ENCODE assay signal across 8 cellular contexts in the genomic region with DNA sequence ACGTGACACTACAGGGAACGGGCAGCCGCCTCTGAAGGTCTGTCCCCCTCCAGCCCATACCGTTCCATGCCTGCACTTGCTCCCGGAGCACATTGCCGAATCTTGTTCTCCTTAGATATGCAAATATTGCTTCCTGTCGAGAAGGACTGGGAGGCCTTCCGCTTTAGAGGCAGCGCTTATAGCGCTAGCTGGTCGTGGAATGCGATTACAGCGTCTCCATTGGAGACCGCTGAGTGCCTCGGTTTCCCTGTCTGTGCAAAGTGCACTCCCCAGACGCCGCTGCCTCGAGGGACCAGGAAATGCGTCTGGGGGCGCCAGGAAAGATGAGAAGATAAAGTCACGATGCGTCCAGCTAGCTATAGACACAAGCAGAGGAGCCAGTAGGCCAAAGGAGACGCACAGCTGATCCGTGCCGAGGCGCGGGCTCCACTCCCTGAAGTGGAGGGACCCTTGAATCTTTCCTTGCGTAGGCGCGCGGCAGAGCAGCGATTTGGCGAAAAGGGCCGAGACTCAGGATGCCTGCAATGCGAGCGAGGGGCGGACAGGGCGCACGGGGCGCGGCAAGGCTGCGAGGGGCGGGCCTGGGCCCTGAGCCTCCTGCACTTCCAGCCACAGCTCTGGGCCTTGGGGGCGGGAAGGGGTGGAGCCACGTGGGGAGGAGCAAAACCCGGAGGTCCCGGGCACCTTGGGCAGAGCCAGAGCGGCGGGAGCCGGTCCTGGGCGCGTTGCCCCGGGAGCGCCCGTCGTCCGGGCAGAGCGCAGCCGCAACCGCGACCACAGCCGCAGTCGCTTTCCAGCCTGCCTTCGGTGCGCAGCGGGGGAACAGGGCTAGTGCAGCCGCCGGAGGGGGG. TPM values are rescaled to one million over a fixed set of nuclear protein-coding genes. Genes with fewer than 3 reads are reported as not detected.
A peak's percentile ranks its signal among the peaks of the same experiment; 100 is the strongest.
DNase-seq lines count a peak whose midpoint lies in the region; ATAC-seq and TF ChIP-seq lines count a peak whose summit lies in the region.

A gene (plus strand): TSS at position 692 of the 851 bp plus-strand sequence. CDS start 261 bp downstream, outside the sequence.

- peaks cover 0 to 79% (median 9%) of the 10 kb centered on the region in 4 donors for H3K27me3 ChIP-seq in esophagus squamous epithelium
- peaks cover 0 to 10% of the 10 kb centered on the region in 2 donors for H3K27me3 ChIP-seq in naive thymus-derived CD4-positive, alpha-beta T cell (ENCODE audit: control insufficient read depth in 2 of 2, insufficient read depth in 2 of 2, low read length in 2 of 2)

- TF ChIP-seq POLR2A in esophagus squamous epithelium (IDR thresholded peaks at IDR 0.05) = peak in 3 of 4 donors; percentile 83 to 93 (median 85)

- peaks cover 17 to 74% (median 28%) of the 10 kb centered on the region in 3 donors for H3K4me1 ChIP-seq in esophagus squamous epithelium
- H3K4me1 ChIP-seq in naive thymus-derived CD4-positive, alpha-beta T cell (ENCODE audit: control insufficient read depth in 2 of 2, insufficient read depth in 2 of 2, low read length in 2 of 2) = no peaks in the 10 kb centered on the region

- peaks cover 61 to 79% (median 66%) of the 10 kb centered on the region in 5 donors for H3K27me3 Mint-ChIP-seq in naive thymus-derived CD4-positive, alpha-beta T cell
- H3K27me3 Mint-ChIP-seq in activated T-helper 2 cell treated with anti-CD3 and anti-CD28 coated beads, Interferon-gamma antibody, Interleukin-2, Interleukin-4, amounts not matched to agents 10 μg/mL and 5 μg/mL and 100 μg/mL, durations not matched to agents 14 hours and 24 hours and 36 hours (ENCODE audit: low read depth) = peaks cover 73% of the 10 kb centered on the region

- H3K4me3 Mint-ChIP-seq in naive thymus-derived CD4-positive, alpha-beta T cell = peak within 1 kb of the TSS in 7 of 10 donors; percentile 16 to 60 (median 42)
- H3K4me3 Mint-ChIP-seq in activated T-helper 2 cell treated with anti-CD3 and anti-CD28 coated beads, Interferon-gamma antibody, Interleukin-2, Interleukin-4, amounts not matched to agents 10 μg/mL and 5 μg/mL and 100 μg/mL, durations not matched to agents 14 hours and 24 hours and 36 hours (ENCODE audit: low read depth) = no peak within 1 kb of the TSS

- intact Hi-C loops in esophagus squamous epithelium (cut with DNase I) = no loop called here
- intact Hi-C loops in naive thymus-derived CD4-positive, alpha-beta T cell (cut with micrococcal nuclease) = no loop called here
- intact Hi-C loops in activated T-helper 2 cell treated with anti-CD3 and anti-CD28 coated beads, Interferon-gamma antibody, Interleukin-2, Interleukin-4, amounts not matched to agents 10 μg/mL and 5 μg/mL and 100 μg/mL, durations not matched to agents 14 hours and 24 hours and 36 hours (cut with micrococcal nuclease) = no loop called here

- ATAC-seq in HG02678 (IDR thresholded peaks at IDR 0.05; ENCODE audit: unreplicated experiment) (peak; percentile 75), SK-N-SH treated with all-trans-retinoic acid at 6 μM for 48 hours (peak; percentile 81), GM18867 (IDR thresholded peaks at IDR 0.05; ENCODE audit: unreplicated experiment) (no peak), HG02981 (IDR thresholded peaks at IDR 0.05; ENCODE audit: unreplicated experiment) (no peak)
- no peak for ATAC-seq in naive thymus-derived CD4-positive, alpha-beta T cell

- H3K9me3 ChIP-seq in esophagus squamous epithelium = no peaks in the 10 kb centered on the region
- no peaks in the 10 kb centered on the region for H3K9me3 ChIP-seq in naive thymus-derived CD4-positive, alpha-beta T cell (ENCODE audit: control insufficient read depth in 2 of 3, low read length in 3 of 3)

- peak in 1 of 6 experiments; percentile 3 for TF ChIP-seq CTCF in esophagus squamous epithelium (IDR thresholded peaks at IDR 0.05)

- peak within 1 kb of the TSS in 1 of 9 donors; percentile 19 for H3K27ac Mint-ChIP-seq in naive thymus-derived CD4-positive, alpha-beta T cell
- no peak within 1 kb of the TSS for H3K27ac Mint-ChIP-seq in activated T-helper 2 cell treated with anti-CD3 and anti-CD28 coated beads, Interferon-gamma antibody, Interleukin-2, Interleukin-4, amounts not matched to agents 10 μg/mL and 5 μg/mL and 100 μg/mL, durations not matched to agents 14 hours and 24 hours and 36 hours

- H3K4me3 ChIP-seq in esophagus squamous epithelium = peak within 1 kb of the TSS; percentile 62 to 76 (median 66)
- no peak within 1 kb of the TSS for H3K4me3 ChIP-seq in naive thymus-derived CD4-positive, alpha-beta T cell (ENCODE audit: low read length)

- peaks cover 0 to 8% (median 4%) of the 10 kb centered on the region in 7 donors for H3K4me1 Mint-ChIP-seq in naive thymus-derived CD4-positive, alpha-beta T cell
- H3K4me1 Mint-ChIP-seq in activated T-helper 2 cell treated with anti-CD3 and anti-CD28 coated beads, Interferon-gamma antibody, Interleukin-2, Interleukin-4, amounts not matched to agents 10 μg/mL and 5 μg/mL and 100 μg/mL, durations not matched to agents 14 hours and 24 hours and 36 hours (ENCODE audit: low read depth) = no peaks in the 10 kb centered on the region

- H3K36me3 ChIP-seq in esophagus squamous epithelium = no peaks in the 10 kb centered on the region
- no peaks in the 10 kb centered on the region for H3K36me3 ChIP-seq in naive thymus-derived CD4-positive, alpha-beta T cell (ENCODE audit: control insufficient read depth in 2 of 3, insufficient read depth in 3 of 3, low read length in 3 of 3)

- CTCF ChIA-PET in naive thymus-derived CD4-positive, alpha-beta T cell (lab: Charles Lee) = no interaction called here

- DNase-seq in D341Med (ENCODE audit: low spot score) (peak; percentile 90), esophagus squamous epithelium (lab: John Stamatoyannopoulos, UW) (no peak)
- DNase-seq in naive thymus-derived CD4-positive, alpha-beta T cell = no peak
- no peak for DNase-seq in activated T-helper 2 cell treated with anti-CD3 and anti-CD28 coated beads, Interferon-gamma antibody, Interleukin-2, Interleukin-4, amounts not matched to agents 10 μg/mL and 5 μg/mL and 100 μg/mL, durations not matched to agents 14 hours and 24 hours and 36 hours (ENCODE audit: low spot score)

- 4 to 6% methylated on average over 7 to 17 of the region's 68 CpGs for WGBS in esophagus squamous epithelium, 2 donors

- peaks cover 0 to 3% (median 0%) of the 10 kb centered on the region in 11 donors for H3K9me3 Mint-ChIP-seq in naive thymus-derived CD4-positive, alpha-beta T cell
- no peaks in the 10 kb centered on the region for H3K9me3 Mint-ChIP-seq in activated T-helper 2 cell treated with anti-CD3 and anti-CD28 coated beads, Interferon-gamma antibody, Interleukin-2, Interleukin-4, amounts not matched to agents 10 μg/mL and 5 μg/mL and 100 μg/mL, durations not matched to agents 14 hours and 24 hours and 36 hours

- peak within 1 kb of the TSS; percentile 68 to 89 (median 83) for H3K27ac ChIP-seq in esophagus squamous epithelium
- H3K27ac ChIP-seq in naive thymus-derived CD4-positive, alpha-beta T cell (ENCODE audit: low read depth, low read length) = no peak within 1 kb of the TSS

- POLR2A ChIA-PET in naive thymus-derived CD4-positive, alpha-beta T cell (lab: Charles Lee) = no interaction called here

- H3K36me3 Mint-ChIP-seq in naive thymus-derived CD4-positive, alpha-beta T cell = peaks cover 0 to 4% (median 0%) of the 10 kb centered on the region in 5 donors
- no peaks in the 10 kb centered on the region for H3K36me3 Mint-ChIP-seq in activated T-helper 2 cell treated with anti-CD3 and anti-CD28 coated beads, Interferon-gamma antibody, Interleukin-2, Interleukin-4, amounts not matched to agents 10 μg/mL and 5 μg/mL and 100 μg/mL, durations not matched to agents 14 hours and 24 hours and 36 hours (ENCODE audit: low read depth)

TF ChIP-seq in SK-N-SH treated with all-trans-retinoic acid at 6 μM for 48 hours, 23 proteins besides CTCF, POLR2A, EP300 and RAD21 (continues in another document):
- TF ChIP-seq CSDC2 (CRISPR knock-in tag; IDR thresholded peaks at IDR 0.05) (no peak), BACH2 (CRISPR knock-in tag; IDR thresholded peaks at IDR 0.05; ENCODE audit: borderline replicate concordance) (no peak), ISL1 (CRISPR knock-in tag; IDR thresholded peaks at IDR 0.05) (no peak)
- TF ChIP-seq, protein P1, sequence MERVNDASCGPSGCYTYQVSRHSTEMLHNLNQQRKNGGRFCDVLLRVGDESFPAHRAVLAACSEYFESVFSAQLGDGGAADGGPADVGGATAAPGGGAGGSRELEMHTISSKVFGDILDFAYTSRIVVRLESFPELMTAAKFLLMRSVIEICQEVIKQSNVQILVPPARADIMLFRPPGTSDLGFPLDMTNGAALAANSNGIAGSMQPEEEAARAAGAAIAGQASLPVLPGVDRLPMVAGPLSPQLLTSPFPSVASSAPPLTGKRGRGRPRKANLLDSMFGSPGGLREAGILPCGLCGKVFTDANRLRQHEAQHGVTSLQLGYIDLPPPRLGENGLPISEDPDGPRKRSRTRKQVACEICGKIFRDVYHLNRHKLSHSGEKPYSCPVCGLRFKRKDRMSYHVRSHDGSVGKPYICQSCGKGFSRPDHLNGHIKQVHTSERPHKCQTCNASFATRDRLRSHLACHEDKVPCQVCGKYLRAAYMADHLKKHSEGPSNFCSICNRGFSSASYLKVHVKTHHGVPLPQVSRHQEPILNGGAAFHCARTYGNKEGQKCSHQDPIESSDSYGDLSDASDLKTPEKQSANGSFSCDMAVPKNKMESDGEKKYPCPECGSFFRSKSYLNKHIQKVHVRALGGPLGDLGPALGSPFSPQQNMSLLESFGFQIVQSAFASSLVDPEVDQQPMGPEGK (CRISPR knock-in tag; IDR thresholded peaks at IDR 0.05; ENCODE audit: borderline replicate concordance) = no peak

RNA-seq across cellular contexts. Expression of the gene that starts here (rescaled TPM):
- total RNA-seq in esophagus squamous epithelium = 10 to 100 TPM in 3 of 4 donors, 1 to 10 TPM in 1; 9.6 to 15.2 (median 11.5) TPM
- total RNA-seq in naive thymus-derived CD4-positive, alpha-beta T cell = not detected
- polyA plus RNA-seq in naive thymus-derived CD4-positive, alpha-beta T cell = not detected
- not detected in 2 replicates for total RNA-seq in activated T-helper 2 cell treated with anti-CD3 and anti-CD28 coated beads, Interferon-gamma antibody, Interleukin-2, Interleukin-4, amounts not matched to agents 10 μg/mL and 5 μg/mL and 100 μg/mL, durations not matched to agents 14 hours and 24 hours and 36 hours

Comparison
In these comparisons a context has a peak if more than half of its experiments do, and no peak if none do; other contexts are left out.
1. RNA of the gene that starts here (total RNA-seq): 9.6 to 15.2 TPM in esophagus squamous epithelium; not detected in activated T-helper 2 cell treated with anti-CD3 and anti-CD28 coated beads, Interferon-gamma antibody, Interleukin-2, Interleukin-4, amounts not matched to agents 10 μg/mL and 5 μg/mL and 100 μg/mL, durations not matched to agents 14 hours and 24 hours and 36 hours and not detected in naive thymus-derived CD4-positive, alpha-beta T cell; every median in the first group is over 10 times any median in the second.
2. ATAC-seq: peak in HG02678 (single experiment) and SK-N-SH treated with all-trans-retinoic acid at 6 μM for 48 hours (single experiment); none in naive thymus-derived CD4-positive, alpha-beta T cell (single experiment), GM18867 (single experiment) and HG02981 (single experiment).